Comparison of ENCODE assay signal across 8 cellular contexts in the genomic region with DNA sequence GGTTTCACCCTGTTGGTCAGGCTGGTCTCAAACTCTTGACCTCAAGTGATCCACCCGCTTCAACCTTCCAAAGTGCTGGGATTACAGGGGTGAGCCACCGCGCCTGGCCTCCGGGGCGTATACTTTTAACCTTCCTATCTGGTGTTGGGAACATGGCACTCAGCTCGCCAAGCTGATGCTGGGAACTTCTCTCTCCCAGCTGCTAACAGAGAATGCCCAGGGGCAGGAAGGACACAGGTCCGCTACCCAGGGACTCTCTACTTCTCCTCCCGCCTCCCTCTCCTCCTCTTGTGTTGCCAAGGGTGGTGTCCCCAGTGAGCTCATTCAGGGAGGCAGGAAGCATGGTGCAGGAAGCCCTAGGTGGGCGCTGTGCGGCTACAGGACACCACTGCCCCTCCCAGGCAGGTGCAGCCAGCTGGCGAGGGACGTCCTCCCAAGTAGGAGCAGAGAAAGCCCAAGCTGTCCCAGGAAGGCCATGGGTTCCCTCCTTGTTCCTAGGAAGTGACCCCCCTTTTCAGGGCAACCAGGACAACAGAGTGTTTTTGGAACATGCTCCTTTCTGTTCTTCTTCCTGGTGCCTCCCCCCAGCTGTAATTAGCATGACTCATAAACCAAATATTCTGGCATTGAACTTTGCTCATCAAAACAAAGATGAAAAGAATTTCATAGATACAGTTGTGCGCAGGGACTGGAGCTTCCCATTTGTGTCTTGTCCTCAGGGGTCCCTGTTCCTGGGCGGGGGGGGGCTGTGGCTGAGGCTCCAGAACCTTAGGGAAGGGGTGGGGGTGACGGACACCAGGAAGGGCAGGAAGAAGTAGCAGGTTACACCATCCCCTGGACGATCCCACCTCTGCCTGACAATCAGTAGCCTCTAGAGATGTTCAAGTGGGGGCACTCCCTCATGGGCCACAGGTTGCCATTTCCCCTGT. TPM values are rescaled to one million over a fixed set of nuclear protein-coding genes. Genes with fewer than 3 reads are reported as not detected.
A peak's percentile ranks its signal among the peaks of the same experiment; 100 is the strongest.
DNase-seq lines count a peak whose midpoint lies in the region; ATAC-seq, FAIRE-seq and TF ChIP-seq lines count a peak whose summit lies in the region.

No MANE protein-coding gene starts in this region.

- H3K27ac ChIP-seq in kidney (ENCODE audit: low read depth in 2 of 2, low read length in 2 of 2) = peak overlapping the region; percentile 26 to 77

- no peak for TF ChIP-seq CTCF in astrocyte of the spinal cord (IDR thresholded peaks at IDR 0.05; ENCODE audit: low read depth, low read length)
- no peak for TF ChIP-seq CTCF in kidney (IDR thresholded peaks at IDR 0.05; ENCODE audit: borderline replicate concordance, extremely low read depth, insufficient read depth)

- H3K4me1 ChIP-seq in kidney (ENCODE audit: control insufficient read depth in 1 of 2, insufficient read depth in 1 of 2, low read depth in 1 of 2, low read length in 2 of 2) = peaks cover 6 to 43% of the 10 kb centered on the region in 2 donors

- H3K9me3 ChIP-seq in kidney (ENCODE audit: control insufficient read depth in 1 of 2, low read length in 2 of 2) = no peaks in the 10 kb centered on the region

- ATAC-seq in GM21515 (IDR thresholded peaks at IDR 0.05; ENCODE audit: unreplicated experiment) = no peak

- no peak for FAIRE-seq in kidney (lab: Jason Lieb, UNC)
- FAIRE-seq in urothelium cell line (lab: Jason Lieb, UNC) = peak; percentile 72

- in situ Hi-C loops in astrocyte of the spinal cord (cut with HindIII; ENCODE audit: low sequenced_read_pairs) = no loop called here

- H3K4me3 ChIP-seq in astrocyte of the spinal cord (ENCODE audit: low read depth, low read length) = no peak overlapping the region
- no peak overlapping the region for H3K4me3 ChIP-seq in kidney (ENCODE audit: low read length in 2 of 2)

- peak; percentile 31 for DNase-seq in NCI-H748 (lab: John Stamatoyannopoulos, UW; ENCODE audit: unreplicated experiment)
- DNase-seq in NCI-H748 treated with DMSO at 0.1 percent for 48 hours (lab: John Stamatoyannopoulos, UW) = no peak
- DNase-seq in astrocyte of the spinal cord (ENCODE audit: low read depth, low spot score) = peak; percentile 65
- DNase-seq in kidney = peak; percentile 87
- DNase-seq in urothelium cell line (ENCODE audit: low spot score) = peak; percentile 86
- no peak for DNase-seq in NCI-H187 treated with DMSO at 0.1 percent for 48 hours (lab: John Stamatoyannopoulos, UW)
- no peak for DNase-seq in NCI-H2171 treated with DMSO at 0.1 percent for 48 hours (lab: John Stamatoyannopoulos, UW)

- intact Hi-C loops in kidney (cut with DNase I) = no loop called here

- peak overlapping the region in 1 of 2 donors; percentile 21 for H3K9ac ChIP-seq in kidney (ENCODE audit: low read length in 2 of 2)

- H3K36me3 ChIP-seq in kidney (ENCODE audit: control insufficient read depth in 1 of 2, insufficient read depth in 2 of 2, low read length in 2 of 2) = no peaks in the 10 kb centered on the region

RNA-seq across cellular contexts. Expression of gene C1QTNF1, which starts 2.6 kb away (rescaled TPM):
- total RNA-seq in kidney = 65.2 TPM
- 18.0 TPM for polyA plus RNA-seq in kidney (ENCODE audit: insufficient read depth, low read depth, low replicate concordance)

RNA-seq across cellular contexts. Expression of gene CANT1, which starts 17.0 kb away (rescaled TPM):
- total RNA-seq in kidney = 56.6 TPM
- polyA plus RNA-seq in kidney (ENCODE audit: insufficient read depth, low read depth, low replicate concordance) = 23.0 TPM

RNA-seq across cellular contexts. Expression of gene LGALS3BP, which starts 46.9 kb away (rescaled TPM):
- total RNA-seq in kidney = 240 TPM
- polyA plus RNA-seq in kidney (ENCODE audit: insufficient read depth, low read depth, low replicate concordance) = 310 TPM

RNA-seq across cellular contexts. Expression of gene ENGASE, which starts 48.0 kb away (rescaled TPM):
- 49.3 TPM for total RNA-seq in kidney
- 14.3 TPM for polyA plus RNA-seq in kidney (ENCODE audit: insufficient read depth, low read depth, low replicate concordance)

Comparison
In these comparisons a context has a peak if more than half of its experiments do, and no peak if none do; other contexts are left out.
1. DNase-seq: peak in NCI-H748 (single experiment), astrocyte of the spinal cord (single experiment), kidney (single experiment) and urothelium cell line (single experiment); none in NCI-H748 treated with DMSO at 0.1 percent for 48 hours (single experiment), NCI-H187 treated with DMSO at 0.1 percent for 48 hours (single experiment) and NCI-H2171 treated with DMSO at 0.1 percent for 48 hours (single experiment).